Comparison of ENCODE assay signal across 27 cellular contexts in genomic region chr20:1315804-1316203, GRCh38.
"Had no signal": no experiment of that assay in that cellular context is flagged by ENCODE, and none has a peak within 500 bp of the region (broad histone marks: within the 10 kb centered on the region; RNA-seq: fewer than 3 reads in every experiment).

No MANE protein-coding gene starts in this region.

- H3K9me3 ChIP-seq: stomach, suprapubic skin, testis, thoracic aorta, thyroid gland, tibial artery, tibial nerve, transverse colon, upper lobe of left lung, upper lobe of right lung, uterus, vagina had no signal

- H3K36me3 ChIP-seq: suprapubic skin, thoracic aorta, thyroid gland, tibial artery, tibial nerve, transverse colon, upper lobe of left lung, upper lobe of right lung, uterus, vagina had no signal

- H3K4me1 ChIP-seq: upper lobe of right lung had no signal

- H3K27ac ChIP-seq: stomach, suprapubic skin, testis, thoracic aorta, thyroid gland, tibial artery, tibial nerve, transverse colon, upper lobe of left lung, upper lobe of right lung, uterus, vagina had no signal

- DNase-seq: stimulated activated CD4-positive, alpha-beta T cell treated with anti-CD3 and anti-CD28 coated beads, Interleukin-2, amount 100 ng/mL, for 48 hours; stimulated activated CD4-positive, alpha-beta T cell treated with anti-CD3 and anti-CD28 coated beads, Interleukin-4, amount 100 ng/mL, for 1 hour; stimulated activated CD4-positive, alpha-beta T cell treated with anti-CD3 and anti-CD28 coated beads, Interleukin-4, amount 100 ng/mL, for 24 hours; stimulated activated CD4-positive, alpha-beta T cell treated with anti-CD3 and anti-CD28 coated beads, Interleukin-4, amount 100 ng/mL, for 4 hours; stimulated activated CD8-positive, alpha-beta memory T cell treated with anti-CD3 and anti-CD28 coated beads, Interleukin-4, amount 100 ng/mL, for 48 hours; stimulated activated naive B cell treated with anti-CD40 and anti-IgM and Interleukin-4, amounts not matched to agents 10 μg/mL and 1 μg/mL and 100 μg/mL, for 72 hours; stimulated activated naive CD4-positive, alpha-beta T cell; stimulated activated naive CD4-positive, alpha-beta T cell treated with Interleukin-2 at 50 U/mL for 16 hours; stimulated activated naive CD8-positive, alpha-beta T cell treated with anti-CD3 and anti-CD28 coated beads, Interleukin-15, amount 100 ng/mL, for 72 hours; stimulated activated naive CD8-positive, alpha-beta T cell treated with anti-CD3 and anti-CD28 coated beads, Interleukin-15, Interleukin-2, amounts not matched to agents 100 U/mL and 50 U/mL, for 24 hours; stomach; substantia nigra; testis; thyroid gland; tibial artery; transverse colon; trophoblast cell; upper lobe of left lung; upper lobe of right lung; uterus had no signal

- H3K4me3 ChIP-seq: stomach, suprapubic skin, testis, thoracic aorta, thyroid gland, tibial artery, tibial nerve, transverse colon, upper lobe of left lung, upper lobe of right lung, uterus, vagina had no signal

- ATAC-seq: stimulated activated effector memory CD8-positive, alpha-beta T cell treated with anti-CD3 and anti-CD28 coated beads, Interleukin-12 subunit alpha, Interleukin-12 subunit beta, amount 100 ng/mL, for 72 hours; stimulated activated memory B cell treated with anti-CD40 and anti-IgM and Interleukin-4, amounts not matched to agents 10 μg/mL and 1 μg/mL and 100 μg/mL, for 72 hours; stimulated activated naive B cell treated with anti-CD40 and anti-IgM and Interleukin-4, amounts not matched to agents 10 μg/mL and 1 μg/mL and 100 μg/mL, for 72 hours; stimulated activated naive CD8-positive, alpha-beta T cell treated with anti-CD3 and anti-CD28 coated beads, Interleukin-15, amount 100 ng/mL, for 72 hours; stimulated activated naive CD8-positive, alpha-beta T cell treated with anti-CD3 and anti-CD28 coated beads, Interleukin-15, Interleukin-2, amounts not matched to agents 100 U/mL and 50 U/mL, for 24 hours; upper lobe of right lung had no signal

- FAIRE-seq: urothelium cell line had no signal

- H3K27me3 ChIP-seq: stomach, suprapubic skin, testis, thyroid gland, tibial artery, tibial nerve, transverse colon, upper lobe of left lung, upper lobe of right lung, uterus, vagina had no signal
